17 cellular contexts compared by ENCODE assay signal in the genomic region with DNA sequence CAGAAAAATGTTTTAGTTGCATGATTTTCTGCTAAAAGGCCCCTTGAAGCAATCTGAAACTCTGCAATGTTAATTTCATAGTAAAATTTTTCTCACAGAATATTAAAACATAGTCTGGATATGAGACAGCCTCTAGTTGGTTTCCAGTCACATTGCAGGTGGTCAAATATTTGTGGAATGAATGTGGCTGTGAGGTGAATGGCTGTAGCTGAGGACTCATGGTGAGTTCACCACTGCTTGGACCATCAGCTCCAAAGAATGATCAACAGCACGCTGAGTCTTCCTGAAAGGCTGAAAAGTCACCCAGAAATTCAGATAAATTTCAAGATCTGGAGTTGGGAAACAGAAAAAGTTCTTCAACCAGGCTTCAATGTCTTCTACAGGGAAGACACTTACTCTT.
DNase-seq lines count a peak whose midpoint lies in the region; ATAC-seq and TF ChIP-seq lines count a peak whose summit lies in the region.
"Had no signal": no experiment of that assay in that cellular context is flagged by ENCODE, and none has a peak within 500 bp of the region (broad histone marks: within the 10 kb centered on the region; RNA-seq: fewer than 3 reads in every experiment).

No MANE protein-coding gene starts in this region.

- no peaks in the 10 kb centered on the region for H3K9me3 ChIP-seq in mucosa of descending colon
- H3K9me3 ChIP-seq: spleen had no signal

- H3K36me3 ChIP-seq in kidney epithelial cell (ENCODE audit: control insufficient read depth, insufficient read depth, low read length) (no peaks in the 10 kb centered on the region), mucosa of descending colon (ENCODE audit: low read depth) (no peaks in the 10 kb centered on the region)
- H3K36me3 ChIP-seq: spleen had no signal

- H3K27me3 ChIP-seq in kidney epithelial cell (ENCODE audit: control insufficient read depth, insufficient read depth, low read length), result no peaks in the 10 kb centered on the region
- H3K27me3 ChIP-seq: spleen had no signal

- no peak overlapping the region for H3K4me3 ChIP-seq in kidney epithelial cell (ENCODE audit: low read depth, low read length)
- no peak overlapping the region for H3K4me3 ChIP-seq in mucosa of descending colon
- H3K4me3 ChIP-seq: PC-9, SK-N-MC, spleen had no signal

- ATAC-seq in mucosa of descending colon, result no peak
- no peak for ATAC-seq in HG03175 (IDR thresholded peaks at IDR 0.05; ENCODE audit: unreplicated experiment)
- no peak for ATAC-seq in GM19452 (IDR thresholded peaks at IDR 0.05; ENCODE audit: unreplicated experiment)
- ATAC-seq: left ventricle myocardium superior had no signal

- H3K4me1 ChIP-seq in mucosa of descending colon (ENCODE audit: low read depth), result peaks cover 6% of the 10 kb centered on the region
- H3K4me1 ChIP-seq: spleen had no signal

- DNase-seq in AG08396 (ENCODE audit: low spot score) (peak; percentile 78), HT1080 (ENCODE audit: low read depth) (peak; percentile 87), astrocyte of the hippocampus (ENCODE audit: low read depth, low spot score) (peak; percentile 74), kidney epithelial cell (ENCODE audit: low read depth) (peak; percentile 25), mucosa of descending colon (no peak), activated gamma-delta T cell treated with Interleukin-2 at 50 U/mL for 16 hours (no peak)
- DNase-seq: activated CD4-positive, CD25-positive, alpha-beta regulatory T cell treated with anti-CD3 and anti-CD28 coated beads, Interleukin-2, amount 50 U/mL, for 72 hours; activated naive CD8-positive, alpha-beta T cell treated with anti-CD3 and anti-CD28 coated beads for 36 hours; dermis blood vessel endothelial cell; left ventricle myocardium superior; NCI-H1694; PC-9; spleen; T-helper 9 cell had no signal

- intact Hi-C loops in mucosa of descending colon (cut with DNase I, micrococcal nuclease), result no loop called here

- TF ChIP-seq CTCF in kidney epithelial cell (IDR thresholded peaks at IDR 0.05; ENCODE audit: insufficient read depth, low read length, poor library complexity, severe bottlenecking), result no peak
- TF ChIP-seq CTCF in mucosa of descending colon (IDR thresholded peaks at IDR 0.05), result no peak

Comparison
In these comparisons a context has a peak if more than half of its experiments do, and no peak if none do; other contexts are left out.
1. DNase-seq: peak in AG08396 (single experiment), HT1080 (single experiment), astrocyte of the hippocampus (single experiment) and kidney epithelial cell (single experiment); none in mucosa of descending colon (0 of 3) and activated gamma-delta T cell treated with Interleukin-2 at 50 U/mL for 16 hours (single experiment).